ENCODE assay signal across 22 cellular contexts in genomic region chr5:164350236-164350635, GRCh38.
DNase-seq lines count a peak whose midpoint lies in the region; ATAC-seq, FAIRE-seq and TF ChIP-seq lines count a peak whose summit lies in the region.
"Had no signal": no experiment of that assay in that cellular context is flagged by ENCODE, and none has a peak within 500 bp of the region (broad histone marks: within the 10 kb centered on the region; RNA-seq: fewer than 3 reads in every experiment).

No MANE protein-coding gene starts in this region.

- CTCF ChIA-PET in K562 (lab: Yijun Ruan, JAX; ENCODE audit: low intra/inter-chr PET ratio) = no interaction called here

- no peaks in the 10 kb centered on the region for H3K9me3 Mint-ChIP-seq in nephron progenitor cell

- H3K4me3 ChIP-seq in K562 (no peak overlapping the region), retinal pigment epithelial cell (ENCODE audit: low read length) (no peak overlapping the region)
- H3K4me3 ChIP-seq: BLaER1, GM23248 had no signal

- H3K4me3 Mint-ChIP-seq in nephron progenitor cell = no peak overlapping the region
- H3K4me3 Mint-ChIP-seq in T-helper 17 cell = no peak overlapping the region
- H3K4me3 Mint-ChIP-seq: B cell; CD4-positive, CD25-positive, alpha-beta regulatory T cell; CD8-positive, alpha-beta T cell had no signal

- H3K4me2 ChIP-seq in K562 (ENCODE audit: insufficient read depth, low read length) = no peak overlapping the region
- H3K4me2 ChIP-seq: BLaER1 had no signal

- H3K27me3 Mint-ChIP-seq in nephron progenitor cell (ENCODE audit: low read depth, poor library complexity) (no peaks in the 10 kb centered on the region), T-helper 17 cell (no peaks in the 10 kb centered on the region)
- H3K27me3 Mint-ChIP-seq: B cell; CD4-positive, CD25-positive, alpha-beta regulatory T cell had no signal

- TF ChIP-seq EP300 in K562 (IDR thresholded peaks at IDR 0.05; ENCODE audit: low read length) = no peak

- no peaks in the 10 kb centered on the region for H3K36me3 ChIP-seq in K562 (ENCODE audit: control insufficient read depth, insufficient read depth, low read length)
- H3K36me3 ChIP-seq: BLaER1 had no signal

- DNase-seq in NCI-H69 (lab: John Stamatoyannopoulos, UW) = peak; percentile 41
- DNase-seq in K562 (ENCODE audit: extremely low read depth in 1 of 4, low spot score in 3 of 4) = no peak
- DNase-seq in nephron progenitor cell = no peak
- peak; percentile 60 for DNase-seq in retinal pigment epithelial cell (ENCODE audit: low read depth)
- DNase-seq in T-helper 17 cell = no peak
- no peak for DNase-seq in substantia nigra (lab: John Stamatoyannopoulos, UW)
- DNase-seq: 8988T; Caco-2; CD4-positive, CD25-positive, alpha-beta regulatory T cell; CD8-positive, alpha-beta T cell; DMS153; DND-41; GM23248; H7; HCEC 1CT had no signal

- H3K27ac Mint-ChIP-seq in nephron progenitor cell = peak overlapping the region; percentile 23
- no peak overlapping the region for H3K27ac Mint-ChIP-seq in T-helper 17 cell
- H3K27ac Mint-ChIP-seq: B cell; CD4-positive, CD25-positive, alpha-beta regulatory T cell; CD8-positive, alpha-beta T cell had no signal

- in situ Hi-C loops in K562 (cut with MboI) = loop anchor here (25.0 kb wide), 1 partner anchor 838 kb away; the partner anchor contains the start of gene MAT2B

- no peak overlapping the region for H3K27ac ChIP-seq in K562 (ENCODE audit: extremely low read depth, low read depth, low read length)
- no peak overlapping the region for H3K27ac ChIP-seq in substantia nigra (ENCODE audit: low read depth, low read length, poor library complexity, severe bottlenecking)
- H3K27ac ChIP-seq: BLaER1, C4-2B, GM23248 had no signal

- no peak for ATAC-seq in K562
- ATAC-seq in T-helper 17 cell = no peak
- ATAC-seq in GM21447 (IDR thresholded peaks at IDR 0.05; ENCODE audit: unreplicated experiment) = no peak
- ATAC-seq: CD8-positive, alpha-beta T cell had no signal

- WGBS in K562 (ENCODE audit: insufficient coverage, low coverage, missing lambda C conversion rate) = 85% methylated on average over 1 of the region's 1 CpG

- no peaks in the 10 kb centered on the region for H3K79me2 ChIP-seq in K562 (ENCODE audit: control insufficient read depth, insufficient read depth, low read length)

- H3K9ac ChIP-seq in K562 (ENCODE audit: insufficient read depth in 1 of 2, low read depth in 2 of 2, low read length in 2 of 2) = no peak overlapping the region
- H3K9ac ChIP-seq: BLaER1, GM23248 had no signal

- H2AFZ ChIP-seq in K562 (ENCODE audit: low read depth, low read length) = no peak overlapping the region
- H2AFZ ChIP-seq: GM23248 had no signal

- no peak for FAIRE-seq in K562 (lab: Jason Lieb, UNC)
- FAIRE-seq: G401.6, GM12892, H1 had no signal

- H3K9me1 ChIP-seq in K562 (ENCODE audit: control insufficient read depth, insufficient read depth, low read length) = no peaks in the 10 kb centered on the region

- no peak for TF ChIP-seq POLR2A in K562 (conservative IDR thresholded peaks at IDR 0.05)

- BruUV-seq in K562 (replicated peaks; lab: Mats Ljungman, UMichigan) = no TSS peak

- H4K20me1 ChIP-seq in K562 (replicated peaks; ENCODE audit: control insufficient read depth, insufficient read depth, low read length) = no peaks in the 10 kb centered on the region
- H4K20me1 ChIP-seq: BLaER1 had no signal

- H3K4me1 Mint-ChIP-seq in nephron progenitor cell = peaks cover 50% of the 10 kb centered on the region
- no peaks in the 10 kb centered on the region for H3K4me1 Mint-ChIP-seq in T-helper 17 cell
- H3K4me1 Mint-ChIP-seq: B cell; CD4-positive, CD25-positive, alpha-beta regulatory T cell had no signal

- POLR2A ChIA-PET in K562 (lab: Yijun Ruan, JAX) = interaction anchor here (4.5 kb wide), 1 partner anchor 8 kb away, joined by 17 read pairs; no protein-coding TSS in a partner anchor

- H3K27me3 ChIP-seq in K562 (ENCODE audit: control insufficient read depth in 2 of 2, insufficient read depth in 2 of 2, low read length in 2 of 2) = no peaks in the 10 kb centered on the region
- H3K27me3 ChIP-seq: BLaER1 had no signal

- H3K36me3 Mint-ChIP-seq in nephron progenitor cell (ENCODE audit: low read depth) (no peaks in the 10 kb centered on the region), T-helper 17 cell (ENCODE audit: low read depth) (no peaks in the 10 kb centered on the region)
- H3K36me3 Mint-ChIP-seq: CD4-positive, CD25-positive, alpha-beta regulatory T cell; CD8-positive, alpha-beta T cell had no signal

- TF ChIP-seq CTCF in K562 (IDR thresholded peaks at IDR 0.05 in 2 of 3, conservative IDR thresholded peaks at IDR 0.05 in 1 of 3; ENCODE audit: insufficient read depth in 2 of 3, low read depth in 1 of 3, low read length in 3 of 3) (no peak), nephron progenitor cell (IDR thresholded peaks at IDR 0.05) (no peak), retinal pigment epithelial cell (conservative IDR thresholded peaks at IDR 0.05; ENCODE audit: low read depth, low read length) (no peak)

- no peak for TF ChIP-seq RAD21 in K562 (CRISPR knock-in tag; conservative IDR thresholded peaks at IDR 0.05 in 1 of 2, IDR thresholded peaks at IDR 0.05 in 1 of 2)

- intact Hi-C loops in K562 (cut with micrococcal nuclease) = loop anchor here (5.0 kb wide), 1 partner anchor 338 kb away; no protein-coding TSS in a partner anchor

- H3K4me1 ChIP-seq in K562 (replicated peaks in 1 of 2; ENCODE audit: control insufficient read depth in 2 of 2, insufficient read depth in 2 of 2, low read length in 2 of 2) = peaks cover 14 to 62% of the 10 kb centered on the region in 2 experiments

- H3K9me3 ChIP-seq in K562 (replicated peaks; ENCODE audit: control insufficient read depth, insufficient read depth, low read depth, low read length) = no peaks in the 10 kb centered on the region
- no peaks in the 10 kb centered on the region for H3K9me3 ChIP-seq in T-helper 17 cell (ENCODE audit: control insufficient read depth, low read length, poor library complexity, severe bottlenecking)
- H3K9me3 ChIP-seq: BLaER1, Caco-2 had no signal

TF ChIP-seq in K562, 482 proteins besides CTCF, POLR2A, EP300 and RAD21:
- TF ChIP-seq HDAC2 (IDR thresholded peaks at IDR 0.05) = no peak
- 0 out of 2 replicates have a peak, but pooled peaks have one; percentile 8 for TF ChIP-seq ATF3 (IDR thresholded peaks at IDR 0.05)
- TF ChIP-seq ATF3 (CRISPR knock-in tag; conservative IDR thresholded peaks at IDR 0.05) = no peak

Comparison
In these comparisons a context has a peak if more than half of its experiments do, and no peak if none do; other contexts are left out.
1. DNase-seq: peak in NCI-H69 (single experiment) and retinal pigment epithelial cell (single experiment); none in K562 (0 of 4), nephron progenitor cell (single experiment), T-helper 17 cell (0 of 3) and substantia nigra (0 of 49).